ENCODE assay signal across 24 cellular contexts in genomic region chr18:58466636-58467205, GRCh38.
DNase-seq lines count a peak whose midpoint lies in the region; ATAC-seq and TF ChIP-seq lines count a peak whose summit lies in the region.
"Had no signal": no experiment of that assay in that cellular context is flagged by ENCODE, and none has a peak within 500 bp of the region (broad histone marks: within the 10 kb centered on the region; RNA-seq: fewer than 3 reads in every experiment).

No MANE protein-coding gene starts in this region.

- no peaks in the 10 kb centered on the region for H3K4me1 Mint-ChIP-seq in activated CD4-positive, alpha-beta T cell treated with anti-CD3 and anti-CD28 coated beads for 36 hours
- no peaks in the 10 kb centered on the region for H3K4me1 Mint-ChIP-seq in activated CD4-positive, alpha-beta T cell treated with anti-CD3 and anti-CD28 coated beads, Interleukin-2, amount 10 ng/mL, durations not matched to agents 7 days and 5 days
- H3K4me1 Mint-ChIP-seq: activated B cell treated with CpG ODN at 0.5 μM for 24 hours; CD4-positive, CD25-positive, alpha-beta regulatory T cell; nephron progenitor cell; stimulated activated memory B cell treated with anti-CD40 and anti-IgM and Interleukin-4, amounts not matched to agents 10 μg/mL and 1 μg/mL and 100 μg/mL, for 72 hours had no signal

- H3K4me3 Mint-ChIP-seq in activated CD4-positive, alpha-beta T cell treated with anti-CD3 and anti-CD28 coated beads for 36 hours: no peak overlapping the region
- H3K4me3 Mint-ChIP-seq in activated CD4-positive, alpha-beta T cell treated with anti-CD3 and anti-CD28 coated beads, Interleukin-2, amount 10 ng/mL, durations not matched to agents 7 days and 5 days: no peak overlapping the region
- H3K4me3 Mint-ChIP-seq: activated B cell treated with CpG ODN at 0.5 μM for 24 hours; CD4-positive, CD25-positive, alpha-beta regulatory T cell; nephron progenitor cell; stimulated activated memory B cell treated with anti-CD40 and anti-IgM and Interleukin-4, amounts not matched to agents 10 μg/mL and 1 μg/mL and 100 μg/mL, for 72 hours had no signal

- H3K4me1 ChIP-seq in body of pancreas (no peaks in the 10 kb centered on the region), uterus (no peaks in the 10 kb centered on the region)
- H3K4me1 ChIP-seq: gastrocnemius medialis, upper lobe of right lung had no signal

- H3K27ac ChIP-seq in body of pancreas (no peak overlapping the region), uterus (no peak overlapping the region)
- H3K27ac ChIP-seq: gastrocnemius medialis, upper lobe of right lung had no signal

- H3K27me3 Mint-ChIP-seq in activated CD4-positive, alpha-beta T cell treated with anti-CD3 and anti-CD28 coated beads for 36 hours: peaks cover 9% of the 10 kb centered on the region
- H3K27me3 Mint-ChIP-seq in activated CD4-positive, alpha-beta T cell treated with anti-CD3 and anti-CD28 coated beads, Interleukin-2, amount 10 ng/mL, durations not matched to agents 7 days and 5 days: peaks cover 15% of the 10 kb centered on the region

- H3K9me3 Mint-ChIP-seq in activated CD4-positive, alpha-beta T cell treated with anti-CD3 and anti-CD28 coated beads for 36 hours (ENCODE audit: low read depth): peaks cover 4% of the 10 kb centered on the region
- peaks cover 9% of the 10 kb centered on the region for H3K9me3 Mint-ChIP-seq in activated CD4-positive, alpha-beta T cell treated with anti-CD3 and anti-CD28 coated beads, Interleukin-2, amount 10 ng/mL, durations not matched to agents 7 days and 5 days

- POLR2A ChIA-PET in activated CD4-positive, alpha-beta T cell treated with anti-CD3 and anti-CD28 coated beads for 36 hours (lab: Charles Lee): no interaction called here
- POLR2A ChIA-PET in activated CD4-positive, alpha-beta T cell treated with anti-CD3 and anti-CD28 coated beads, Interleukin-2, amount 10 ng/mL, durations not matched to agents 7 days and 5 days (lab: Charles Lee): interaction anchor here (0.6 kb wide), 1 partner anchor 23 kb away, joined by 3 read pairs; no protein-coding TSS in a partner anchor

- no peaks in the 10 kb centered on the region for H3K36me3 ChIP-seq in body of pancreas (replicated peaks in 1 of 2; ENCODE audit: insufficient read depth in 1 of 2, low read depth in 2 of 2)
- no peaks in the 10 kb centered on the region for H3K36me3 ChIP-seq in uterus
- H3K36me3 ChIP-seq: gastrocnemius medialis, MG63, upper lobe of right lung had no signal

- peak; percentile 23 for ATAC-seq in activated CD4-positive, alpha-beta T cell treated with anti-CD3 and anti-CD28 coated beads for 36 hours
- ATAC-seq in body of pancreas: no peak
- ATAC-seq in left lobe of liver: peak; percentile 80
- no peak for ATAC-seq in GM19023 (IDR thresholded peaks at IDR 0.05; ENCODE audit: unreplicated experiment)
- no peak for ATAC-seq in HG03521 (IDR thresholded peaks at IDR 0.05; ENCODE audit: unreplicated experiment)
- ATAC-seq: gastrocnemius medialis; stimulated activated memory B cell treated with anti-CD40 and anti-IgM and Interleukin-4, amounts not matched to agents 10 μg/mL and 1 μg/mL and 100 μg/mL, for 72 hours; upper lobe of right lung had no signal

- H3K9me3 ChIP-seq in body of pancreas: no peaks in the 10 kb centered on the region
- no peaks in the 10 kb centered on the region for H3K9me3 ChIP-seq in uterus
- H3K9me3 ChIP-seq: gastrocnemius medialis, MG63, SK-N-SH, upper lobe of right lung had no signal

- 52 to 56% methylated on average over 4 of the region's 4 CpGs for WGBS in body of pancreas, 2 donors

- intact Hi-C loops in activated CD4-positive, alpha-beta T cell treated with anti-CD3 and anti-CD28 coated beads for 36 hours (cut with DNase I, micrococcal nuclease): no loop called here
- intact Hi-C loops in body of pancreas (cut with DNase I) (no loop called here), uterus (cut with DNase I; ENCODE audit: low total_unique reads) (no loop called here)

- DNase-seq in activated CD4-positive, alpha-beta T cell treated with anti-CD3 and anti-CD28 coated beads for 36 hours: no peak
- DNase-seq in activated CD4-positive, alpha-beta T cell treated with anti-CD3 and anti-CD28 coated beads, Interleukin-2, amount 10 ng/mL, durations not matched to agents 7 days and 5 days: no peak
- DNase-seq in body of pancreas: peak in 3 of 4 donors; percentile 12 to 57 (median 51)
- DNase-seq in left lobe of liver (ENCODE audit: low spot score): no peak
- DNase-seq in uterus: no peak
- DNase-seq in ecto neural progenitor cell (ENCODE audit: low spot score): no peak
- DNase-seq: activated B cell treated with CpG ODN at 0.5 μM for 24 hours; activated CD4-positive, alpha-beta T cell treated with anti-CD3 and anti-CD28 coated beads, Interleukin-2, amount 50 U/mL, for 4 hours; activated T-cell treated with anti-CD3 and anti-CD28 coated beads, Interleukin-2, amount 50 U/mL, for 48 hours; CD4-positive, CD25-positive, alpha-beta regulatory T cell; gastrocnemius medialis; KG1; kidney glomerular epithelial cell; MG63; NCI-H1436 treated with DMSO at 0.1 percent for 48 hours; NCI-H2107; NCI-H510A treated with DMSO at 0.1 percent for 48 hours; nephron progenitor cell; SK-N-SH; upper lobe of right lung had no signal

- H3K4me3 ChIP-seq in body of pancreas (no peak overlapping the region), uterus (no peak overlapping the region)
- H3K4me3 ChIP-seq: gastrocnemius medialis, lung, MG63, upper lobe of right lung had no signal

- H3K27ac Mint-ChIP-seq in activated CD4-positive, alpha-beta T cell treated with anti-CD3 and anti-CD28 coated beads for 36 hours: no peak overlapping the region
- H3K27ac Mint-ChIP-seq in activated CD4-positive, alpha-beta T cell treated with anti-CD3 and anti-CD28 coated beads, Interleukin-2, amount 10 ng/mL, durations not matched to agents 7 days and 5 days: no peak overlapping the region
- H3K27ac Mint-ChIP-seq: activated B cell treated with CpG ODN at 0.5 μM for 24 hours; CD4-positive, CD25-positive, alpha-beta regulatory T cell; nephron progenitor cell; stimulated activated memory B cell treated with anti-CD40 and anti-IgM and Interleukin-4, amounts not matched to agents 10 μg/mL and 1 μg/mL and 100 μg/mL, for 72 hours had no signal

- TF ChIP-seq CTCF in body of pancreas (IDR thresholded peaks at IDR 0.05) (no peak), uterus (IDR thresholded peaks at IDR 0.05) (no peak)

- H3K36me3 Mint-ChIP-seq in activated CD4-positive, alpha-beta T cell treated with anti-CD3 and anti-CD28 coated beads for 36 hours (ENCODE audit: low read depth): no peaks in the 10 kb centered on the region
- no peaks in the 10 kb centered on the region for H3K36me3 Mint-ChIP-seq in activated CD4-positive, alpha-beta T cell treated with anti-CD3 and anti-CD28 coated beads, Interleukin-2, amount 10 ng/mL, durations not matched to agents 7 days and 5 days (ENCODE audit: low read depth)
- H3K36me3 Mint-ChIP-seq: CD4-positive, CD25-positive, alpha-beta regulatory T cell; stimulated activated memory B cell treated with anti-CD40 and anti-IgM and Interleukin-4, amounts not matched to agents 10 μg/mL and 1 μg/mL and 100 μg/mL, for 72 hours had no signal

- TF ChIP-seq POLR2A in body of pancreas (IDR thresholded peaks at IDR 0.05) (no peak), uterus (IDR thresholded peaks at IDR 0.05) (no peak)

- CTCF ChIA-PET in activated CD4-positive, alpha-beta T cell treated with anti-CD3 and anti-CD28 coated beads for 36 hours (lab: Charles Lee): interaction anchor here (0.9 kb wide), 1 partner anchor 13 kb away, joined by 3 read pairs; no protein-coding TSS in a partner anchor
- CTCF ChIA-PET in activated CD4-positive, alpha-beta T cell treated with anti-CD3 and anti-CD28 coated beads, Interleukin-2, amount 10 ng/mL, durations not matched to agents 7 days and 5 days (lab: Charles Lee): no interaction called here

- H3K27me3 ChIP-seq in body of pancreas (no peaks in the 10 kb centered on the region), uterus (no peaks in the 10 kb centered on the region)
- H3K27me3 ChIP-seq: gastrocnemius medialis, MG63, upper lobe of right lung had no signal

Comparison
In these comparisons a context has a peak if more than half of its experiments do, and no peak if none do; other contexts are left out.
1. ATAC-seq: peak in activated CD4-positive, alpha-beta T cell treated with anti-CD3 and anti-CD28 coated beads for 36 hours (single experiment) and left lobe of liver (single experiment); none in body of pancreas (single experiment), GM19023 (single experiment) and HG03521 (single experiment).
2. DNase-seq: peak in body of pancreas (3 of 4); none in activated CD4-positive, alpha-beta T cell treated with anti-CD3 and anti-CD28 coated beads for 36 hours (single experiment), activated CD4-positive, alpha-beta T cell treated with anti-CD3 and anti-CD28 coated beads, Interleukin-2, amount 10 ng/mL, durations not matched to agents 7 days and 5 days (single experiment), left lobe of liver (single experiment), uterus (0 of 2) and ecto neural progenitor cell (single experiment).